ENCODE assay signal across 8 cellular contexts in genomic region chr9:29830815-29831214, GRCh38.
DNase-seq lines count a peak whose midpoint lies in the region; ATAC-seq and TF ChIP-seq lines count a peak whose summit lies in the region.
"Had no signal": no experiment of that assay in that cellular context is flagged by ENCODE, and none has a peak within 500 bp of the region (broad histone marks: within the 10 kb centered on the region; RNA-seq: fewer than 3 reads in every experiment).

No MANE protein-coding gene starts in this region.

- CTCF ChIA-PET in HEK293 (lab: Yijun Ruan, JAX), result interaction anchor here (0.5 to 1.0 kb wide), 2 partner anchors 71 to 943 kb away, joined by 3 read pairs; no protein-coding TSS in a partner anchor

- H3K27ac ChIP-seq in HEK293 (ENCODE audit: extremely low read depth, low read depth, low read length), result no peak overlapping the region

- intact Hi-C loops in posterior vena cava (cut with DNase I), result no loop called here

- no peaks in the 10 kb centered on the region for H3K9me3 ChIP-seq in HEK293 (ENCODE audit: control insufficient read depth, insufficient read depth, low read depth, low read length)

- ATAC-seq in omental fat pad (ENCODE audit: low FRiP score), result no peak
- ATAC-seq in HG03565 (IDR thresholded peaks at IDR 0.05; ENCODE audit: unreplicated experiment), result no peak

- DNase-seq in NCI-H748 (lab: John Stamatoyannopoulos, UW; ENCODE audit: unreplicated experiment), result peak; percentile 85
- peak; percentile 68 for DNase-seq in epithelial cell of esophagus (ENCODE audit: low read depth)
- peak; percentile 6 for DNase-seq in skeletal muscle cell (ENCODE audit: low read depth)
- DNase-seq in posterior vena cava (ENCODE audit: low spot score), result no peak
- DNase-seq in omental fat pad (ENCODE audit: low spot score), result no peak
- DNase-seq: activated naive CD4-positive, alpha-beta T cell had no signal

- H3K36me3 ChIP-seq in HEK293 (ENCODE audit: control insufficient read depth in 2 of 2, insufficient read depth in 1 of 2, low read length in 2 of 2), result no peaks in the 10 kb centered on the region

- no peaks in the 10 kb centered on the region for H3K4me1 ChIP-seq in HEK293 (ENCODE audit: control insufficient read depth, insufficient read depth, low read length)

- no peak overlapping the region for H3K4me3 ChIP-seq in HEK293 (ENCODE audit: low read depth, low read length)
- H3K4me3 ChIP-seq in epithelial cell of esophagus (ENCODE audit: low read length), result no peak overlapping the region
- H3K4me3 ChIP-seq in skeletal muscle cell (ENCODE audit: low read depth, low read length), result no peak overlapping the region

- POLR2A ChIA-PET in HEK293 (lab: Yijun Ruan, JAX), result no interaction called here

- TF ChIP-seq CTCF in HEK293 (tag by site-specific recombination; IDR thresholded peaks at IDR 0.05) (peak; percentile 9; the same call in 1 of the 2 replicates), epithelial cell of esophagus (IDR thresholded peaks at IDR 0.05; ENCODE audit: insufficient read depth, low read depth, low read length, missing control alignments) (peak; percentile 74), omental fat pad (IDR thresholded peaks at IDR 0.05) (no peak)

TF ChIP-seq in HEK293, 187 proteins besides CTCF, POLR2A, EP300 and RAD21:
- TF ChIP-seq ZNF768 (tag by site-specific recombination; IDR thresholded peaks at IDR 0.05) (no peak), ZBTB8A (tag by site-specific recombination; IDR thresholded peaks at IDR 0.05) (no peak), ZNF654 (tag by site-specific recombination; IDR thresholded peaks at IDR 0.05; ENCODE audit: low read depth) (peak; percentile 49)

Comparison
In these comparisons a context has a peak if more than half of its experiments do, and no peak if none do; other contexts are left out.
1. CTCF ChIP-seq: peak in HEK293 (single experiment) and epithelial cell of esophagus (single experiment); none in omental fat pad (0 of 3).
2. DNase-seq: peak in NCI-H748 (single experiment), epithelial cell of esophagus (single experiment) and skeletal muscle cell (single experiment); none in posterior vena cava (single experiment) and omental fat pad (single experiment).